Comparison of ENCODE assay signal across 19 cellular contexts in genomic region chr21:31553461-31553860, GRCh38.
DNase-seq lines count a peak whose midpoint lies in the region; ATAC-seq and TF ChIP-seq lines count a peak whose summit lies in the region.
"Had no signal": no experiment of that assay in that cellular context is flagged by ENCODE, and none has a peak within 500 bp of the region (broad histone marks: within the 10 kb centered on the region; RNA-seq: fewer than 3 reads in every experiment).

No MANE protein-coding gene starts in this region.

- H3K27me3 ChIP-seq in left ventricle myocardium inferior (ENCODE audit: low read depth) (peaks cover 85% of the 10 kb centered on the region), ectodermal cell (ENCODE audit: control insufficient read depth, insufficient read depth, low read length, poor library complexity, severe bottlenecking) (no peaks in the 10 kb centered on the region), ascending aorta (no peaks in the 10 kb centered on the region)

- H3K4me3 ChIP-seq in left ventricle myocardium inferior (no peak overlapping the region), ectodermal cell (ENCODE audit: insufficient read depth, low read depth, low read length) (peak overlapping the region; percentile 17), mesodermal cell (ENCODE audit: extremely low read depth, insufficient read depth, low read length, poor library complexity, severe bottlenecking) (no peak overlapping the region), ascending aorta (no peak overlapping the region)
- H3K4me3 ChIP-seq: SK-N-MC had no signal

- H3K4me1 ChIP-seq in left ventricle myocardium inferior (peaks cover 10% of the 10 kb centered on the region), ectodermal cell (ENCODE audit: control insufficient read depth, insufficient read depth, low read length) (peaks cover 43% of the 10 kb centered on the region), mesodermal cell (ENCODE audit: control insufficient read depth, insufficient read depth, low read length, poor library complexity, severe bottlenecking) (peaks cover 28% of the 10 kb centered on the region), ascending aorta (peaks cover 0 to 3% of the 10 kb centered on the region in 2 donors)

- H3K36me3 ChIP-seq in left ventricle myocardium inferior (no peaks in the 10 kb centered on the region), ectodermal cell (ENCODE audit: control insufficient read depth, insufficient read depth, low read length) (no peaks in the 10 kb centered on the region), mesodermal cell (ENCODE audit: control insufficient read depth, insufficient read depth, low read length) (no peaks in the 10 kb centered on the region), ascending aorta (no peaks in the 10 kb centered on the region)

- WGBS in ectodermal cell, 2 experiments = 84 to 89% methylated on average over 5 of the region's 5 CpGs
- 93 to 96% methylated on average over 5 of the region's 5 CpGs for WGBS in mesodermal cell (ENCODE audit: insufficient coverage in 2 of 2), 2 experiments

- intact Hi-C loops in cardiac septum (cut with DNase I) = no loop called here
- intact Hi-C loops in left ventricle myocardium inferior (cut with micrococcal nuclease) = no loop called here
- intact Hi-C loops in ascending aorta (cut with DNase I) = no loop called here

- DNase-seq in cardiac septum (ENCODE audit: low spot score) (peak; percentile 41), left ventricle myocardium inferior (no peak), substantia nigra (lab: John Stamatoyannopoulos, UW) (no peak), ascending aorta (ENCODE audit: low spot score in 2 of 2) (no peak)
- DNase-seq: AML-193, DMS79, NCI-H1694 treated with DMSO at 0.1 percent for 48 hours, NCI-H2107, NCI-H2227 treated with DMSO at 0.1 percent for 48 hours, NCI-H510A treated with DMSO at 0.1 percent for 48 hours, NCI-H774, SHP77 had no signal

- TF ChIP-seq CTCF in left ventricle myocardium inferior (IDR thresholded peaks at IDR 0.05; ENCODE audit: borderline replicate concordance) = no peak
- TF ChIP-seq CTCF in ascending aorta (IDR thresholded peaks at IDR 0.05) = no peak

- no peak overlapping the region for H3K27ac ChIP-seq in left ventricle myocardium inferior (replicated peaks)
- peak overlapping the region; percentile 93 for H3K27ac ChIP-seq in ectodermal cell (ENCODE audit: insufficient read depth, low read depth, low read length, poor library complexity, severe bottlenecking)
- H3K27ac ChIP-seq in mesodermal cell (ENCODE audit: low read depth, low read length, severe bottlenecking) = peak overlapping the region; percentile 93
- no peak overlapping the region for H3K27ac ChIP-seq in substantia nigra (ENCODE audit: low read depth, low read length, poor library complexity, severe bottlenecking)
- no peak overlapping the region for H3K27ac ChIP-seq in ascending aorta
- H3K27ac ChIP-seq: 22Rv1, HL-60, SK-N-MC had no signal

- ATAC-seq in GM21717 (IDR thresholded peaks at IDR 0.05; ENCODE audit: unreplicated experiment) (no peak), HG02588 (IDR thresholded peaks at IDR 0.05; ENCODE audit: unreplicated experiment) (no peak)

- H3K9me3 ChIP-seq in left ventricle myocardium inferior (replicated peaks) = no peaks in the 10 kb centered on the region
- no peaks in the 10 kb centered on the region for H3K9me3 ChIP-seq in ectodermal cell (ENCODE audit: control insufficient read depth, low read length)
- no peaks in the 10 kb centered on the region for H3K9me3 ChIP-seq in mesodermal cell (ENCODE audit: control insufficient read depth, low read length)
- no peaks in the 10 kb centered on the region for H3K9me3 ChIP-seq in ascending aorta

Comparison
In these comparisons a context has a peak if more than half of its experiments do, and no peak if none do; other contexts are left out.
1. H3K27ac ChIP-seq: peak in ectodermal cell (single experiment) and mesodermal cell (single experiment); none in left ventricle myocardium inferior (single experiment), substantia nigra (single experiment) and ascending aorta (0 of 2).